Comparison of ENCODE assay signal across 17 cellular contexts in genomic region chr1:186089938-186090337, GRCh38.
DNase-seq lines count a peak whose midpoint lies in the region; ATAC-seq, FAIRE-seq and TF ChIP-seq lines count a peak whose summit lies in the region.
"Had no signal": no experiment of that assay in that cellular context is flagged by ENCODE, and none has a peak within 500 bp of the region (broad histone marks: within the 10 kb centered on the region; RNA-seq: fewer than 3 reads in every experiment).

No MANE protein-coding gene starts in this region.

- 3% methylated on average over 4 of the region's 4 CpGs for WGBS in HepG2 (ENCODE audit: low lambda C conversion rate)
- 77% methylated on average over 4 of the region's 4 CpGs for WGBS in right lobe of liver (ENCODE audit: insufficient coverage, low coverage, low lambda C conversion rate, missing lambda C conversion rate)

- TF ChIP-seq RAD21 in HepG2 (CRISPR knock-in tag; IDR thresholded peaks at IDR 0.05), result no peak

- DNase-seq in HepG2 (ENCODE audit: low spot score) (no peak), right lobe of liver (no peak), NCI-H226 (peak; percentile 4), bronchial epithelial cell (ENCODE audit: low read depth) (peak; percentile 34), SKM-1 (lab: John Stamatoyannopoulos, UW; ENCODE audit: unreplicated experiment) (no peak), dorsolateral prefrontal cortex (no peak)
- DNase-seq: 8988T; ACHN; CD4-positive, CD25-positive, alpha-beta regulatory T cell; DMS79; EL had no signal

- no peaks in the 10 kb centered on the region for H3K4me1 ChIP-seq in HepG2 (ENCODE audit: insufficient read depth, low read length)
- no peaks in the 10 kb centered on the region for H3K4me1 ChIP-seq in right lobe of liver

- TF ChIP-seq POLR2A in HepG2 (IDR thresholded peaks at IDR 0.05; ENCODE audit: insufficient read depth in 1 of 2, low read depth in 2 of 2, low read length in 2 of 2), result no peak
- TF ChIP-seq POLR2A in right lobe of liver (IDR thresholded peaks at IDR 0.05), result no peak

- no peak for TF ChIP-seq EP300 in HepG2 (IDR thresholded peaks at IDR 0.05; ENCODE audit: low read depth in 2 of 2, low read length in 2 of 2)
- no peak for TF ChIP-seq EP300 in HepG2 (CRISPR knock-in tag; IDR thresholded peaks at IDR 0.05; ENCODE audit: borderline replicate concordance)

- intact Hi-C loops in HepG2 (cut with micrococcal nuclease; ENCODE audit: unreplicated experiment), result no loop called here
- intact Hi-C loops in right lobe of liver (cut with DNase I), result no loop called here
- intact Hi-C loops in dorsolateral prefrontal cortex (cut with DNase I), result no loop called here

- ATAC-seq in HepG2, result no peak
- no peak for ATAC-seq in right lobe of liver
- no peak for ATAC-seq in GM19395 (IDR thresholded peaks at IDR 0.05; ENCODE audit: unreplicated experiment)
- no peak for ATAC-seq in GM19324 (IDR thresholded peaks at IDR 0.05; ENCODE audit: low FRiP score, unreplicated experiment)

- H3K27me3 ChIP-seq in HepG2 (ENCODE audit: control insufficient read depth in 1 of 2, insufficient read depth in 2 of 2, low read length in 2 of 2), result no peaks in the 10 kb centered on the region
- H3K27me3 ChIP-seq in right lobe of liver, result no peaks in the 10 kb centered on the region
- H3K27me3 ChIP-seq in bronchial epithelial cell (ENCODE audit: control insufficient read depth, insufficient read depth, low read length), result no peaks in the 10 kb centered on the region
- peaks cover 0 to 4% (median 0%) of the 10 kb centered on the region in 45 donors for H3K27me3 ChIP-seq in dorsolateral prefrontal cortex
- H3K27me3 ChIP-seq: BLaER1 treated with 17β-estradiol and CSF1 and Interleukin-3, amounts not matched to agents 10 nM and 100 nM had no signal

- no peak overlapping the region for H3K4me2 ChIP-seq in HepG2 (ENCODE audit: low read depth, low read length)

- H4K20me1 ChIP-seq in HepG2 (ENCODE audit: insufficient read depth, low read length), result no peaks in the 10 kb centered on the region
- H4K20me1 ChIP-seq: BLaER1 treated with 17β-estradiol and CSF1 and Interleukin-3, amounts not matched to agents 10 nM and 100 nM had no signal

- no peaks in the 10 kb centered on the region for H3K9me3 ChIP-seq in HepG2 (ENCODE audit: low read length)
- no peaks in the 10 kb centered on the region for H3K9me3 ChIP-seq in right lobe of liver

- in situ Hi-C loops in HepG2 (cut with HindIII; ENCODE audit: extremely low pct_ligation_motif_present, low pct_unique_long_range_greater_than_20kb), result no loop called here

- POLR2A ChIA-PET in HepG2 (lab: Yijun Ruan, JAX), result no interaction called here

- H3K36me3 ChIP-seq in HepG2 (replicated peaks in 1 of 2; ENCODE audit: control insufficient read depth in 1 of 2, insufficient read depth in 2 of 2, low read length in 2 of 2), result no peaks in the 10 kb centered on the region
- no peaks in the 10 kb centered on the region for H3K36me3 ChIP-seq in right lobe of liver
- H3K36me3 ChIP-seq in bronchial epithelial cell (ENCODE audit: control insufficient read depth, insufficient read depth, low read length), result no peaks in the 10 kb centered on the region
- H3K36me3 ChIP-seq: BLaER1 treated with 17β-estradiol and CSF1 and Interleukin-3, amounts not matched to agents 10 nM and 100 nM had no signal

- H3K27ac ChIP-seq in HepG2 (ENCODE audit: extremely low read length, insufficient read depth, low read length) (no peak overlapping the region), right lobe of liver (no peak overlapping the region), dorsolateral prefrontal cortex (no peak overlapping the region)
- H3K27ac ChIP-seq: BLaER1 treated with 17β-estradiol and CSF1 and Interleukin-3, amounts not matched to agents 10 nM and 100 nM had no signal

- CTCF ChIA-PET in HepG2 (lab: Yijun Ruan, JAX; ENCODE audit: low intra/inter-chr PET ratio, low total read pairs), result no interaction called here

- H3K9ac ChIP-seq in HepG2 (ENCODE audit: insufficient read depth, low read depth, low read length), result no peak overlapping the region
- H3K9ac ChIP-seq: BLaER1 treated with 17β-estradiol and CSF1 and Interleukin-3, amounts not matched to agents 10 nM and 100 nM had no signal

- no peak for FAIRE-seq in HepG2 (lab: Jason Lieb, UNC)
- no peak for FAIRE-seq in bronchial epithelial cell (lab: Jason Lieb, UNC)
- FAIRE-seq: G401.6, GM12891, H54 had no signal

- TF ChIP-seq CTCF in HepG2 (CRISPR knock-in tag; IDR thresholded peaks at IDR 0.05), result no peak
- TF ChIP-seq CTCF in right lobe of liver (IDR thresholded peaks at IDR 0.05), result no peak
- TF ChIP-seq CTCF in bronchial epithelial cell (IDR thresholded peaks at IDR 0.05; ENCODE audit: insufficient read depth, low read length, severe bottlenecking), result no peak
- no peak for TF ChIP-seq CTCF in dorsolateral prefrontal cortex (IDR thresholded peaks at IDR 0.05 in 54 of 56, conservative IDR thresholded peaks at IDR 0.05 in 2 of 56; ENCODE audit: low read depth in 1 of 56, partially characterized antibody in 56 of 56)

- H2AFZ ChIP-seq in HepG2 (ENCODE audit: low read length), result no peak overlapping the region

- H3K4me3 ChIP-seq in HepG2 (replicated peaks in 1 of 3; ENCODE audit: insufficient read depth in 1 of 3, low read depth in 2 of 3, low read length in 3 of 3) (no peak overlapping the region), right lobe of liver (no peak overlapping the region), bronchial epithelial cell (ENCODE audit: low read depth, low read length) (no peak overlapping the region), dorsolateral prefrontal cortex (no peak overlapping the region)
- H3K4me3 ChIP-seq: BLaER1 treated with 17β-estradiol and CSF1 and Interleukin-3, amounts not matched to agents 10 nM and 100 nM had no signal

- no peaks in the 10 kb centered on the region for H3K79me2 ChIP-seq in HepG2 (ENCODE audit: insufficient read depth, low read length)

- no TSS peak for BruUV-seq in HepG2 (replicated peaks; lab: Mats Ljungman, UMichigan)

TF ChIP-seq in HepG2, 621 proteins besides CTCF, POLR2A, EP300 and RAD21:
- TF ChIP-seq CEBPB (IDR thresholded peaks at IDR 0.05; ENCODE audit: borderline replicate concordance, low read depth, low read length) (peak; percentile 51; the same call in 1 of the 2 replicates), ATM (IDR thresholded peaks at IDR 0.05; ENCODE audit: borderline replicate concordance) (no peak)

Comparison
In these comparisons a context has a peak if more than half of its experiments do, and no peak if none do; other contexts are left out.
1. DNase-seq: peak in NCI-H226 (single experiment) and bronchial epithelial cell (single experiment); none in HepG2 (single experiment), right lobe of liver (0 of 3), SKM-1 (single experiment) and dorsolateral prefrontal cortex (0 of 10).